12 cellular contexts compared by ENCODE assay signal in genomic region chr3:134362670-134363380, GRCh38. TPM values are rescaled to one million over a fixed set of nuclear protein-coding genes. Genes with fewer than 3 reads are reported as not detected.
DNase-seq lines count a peak whose midpoint lies in the region; ATAC-seq, FAIRE-seq and TF ChIP-seq lines count a peak whose summit lies in the region.
"Had no signal": no experiment of that assay in that cellular context is flagged by ENCODE, and none has a peak within 500 bp of the region (broad histone marks: within the 10 kb centered on the region; RNA-seq: fewer than 3 reads in every experiment).

No MANE protein-coding gene starts in this region.

- 82 to 86% methylated on average over 6 of the region's 6 CpGs for WGBS in pancreas, 2 donors

- no peak for TF ChIP-seq CTCF in CD4-positive, alpha-beta T cell (IDR thresholded peaks at IDR 0.05)
- TF ChIP-seq CTCF in glutamatergic neuron (IDR thresholded peaks at IDR 0.05; ENCODE audit: partially characterized antibody, unreplicated experiment) (no peak), pancreas (IDR thresholded peaks at IDR 0.05) (no peak)

- H3K4me3 Mint-ChIP-seq in CD4-positive, alpha-beta T cell, result peak overlapping the region; percentile 64
- peak overlapping the region; percentile 30 for H3K4me3 Mint-ChIP-seq in glutamatergic neuron (ENCODE audit: unreplicated experiment)

- H3K4me1 Mint-ChIP-seq in CD4-positive, alpha-beta T cell (ENCODE audit: low read depth), result peaks cover 23% of the 10 kb centered on the region
- peaks cover 16% of the 10 kb centered on the region for H3K4me1 Mint-ChIP-seq in glutamatergic neuron (ENCODE audit: low read depth, unreplicated experiment)

- peak overlapping the region; percentile 30 for H3K27ac Mint-ChIP-seq in CD4-positive, alpha-beta T cell
- no peak overlapping the region for H3K27ac Mint-ChIP-seq in glutamatergic neuron (ENCODE audit: unreplicated experiment)

- H3K9me3 ChIP-seq in CD4-positive, alpha-beta T cell (ENCODE audit: control insufficient read depth, low read length), result no peaks in the 10 kb centered on the region
- no peaks in the 10 kb centered on the region for H3K9me3 ChIP-seq in NT2/D1 (ENCODE audit: insufficient read depth, low read length)
- no peaks in the 10 kb centered on the region for H3K9me3 ChIP-seq in pancreas

- no peak for FAIRE-seq in pancreas (lab: Jason Lieb, UNC)
- FAIRE-seq in H54 (lab: Jason Lieb, UNC), result no peak

- intact Hi-C loops in CD4-positive, alpha-beta T cell (cut with DNase I, micrococcal nuclease), result no loop called here
- intact Hi-C loops in pancreas (cut with DNase I), result loop anchor here in 1 of 3 donors (5.0 kb wide), 1 partner anchor 46 kb away; no protein-coding TSS in a partner anchor

- H3K36me3 ChIP-seq in NT2/D1 (ENCODE audit: insufficient read depth, insufficient read length, low read length) (peaks cover 91% of the 10 kb centered on the region), pancreas (peaks cover 0 to 75% (median 25%) of the 10 kb centered on the region in 3 donors)

- no peaks in the 10 kb centered on the region for H3K36me3 Mint-ChIP-seq in CD4-positive, alpha-beta T cell (ENCODE audit: low read depth)
- H3K36me3 Mint-ChIP-seq in glutamatergic neuron (ENCODE audit: unreplicated experiment), result peaks cover 16% of the 10 kb centered on the region

- POLR2A ChIA-PET in CD4-positive, alpha-beta T cell (lab: Charles Lee), result no interaction called here

- peak overlapping the region; percentile 62 for H3K9ac ChIP-seq in NT2/D1 (ENCODE audit: insufficient read length, low read depth)

- TF ChIP-seq POLR2A in H54 (IDR thresholded peaks at IDR 0.05; ENCODE audit: low read depth, low read length), result no peak

- H3K4me3 ChIP-seq in NT2/D1 (ENCODE audit: insufficient read length, low read depth), result no peak overlapping the region
- no peak overlapping the region for H3K4me3 ChIP-seq in pancreas

- ATAC-seq in CD4-positive, alpha-beta T cell (ENCODE audit: poor library complexity), result no peak
- ATAC-seq in pancreas (no peak), HG02852 (IDR thresholded peaks at IDR 0.05; ENCODE audit: unreplicated experiment) (no peak)

- H3K27me3 ChIP-seq in CD4-positive, alpha-beta T cell (ENCODE audit: control insufficient read depth, insufficient read depth, low read length), result no peaks in the 10 kb centered on the region
- no peaks in the 10 kb centered on the region for H3K27me3 ChIP-seq in NT2/D1 (ENCODE audit: insufficient read depth, insufficient read length)
- H3K27me3 ChIP-seq in pancreas, result no peaks in the 10 kb centered on the region

- CTCF ChIA-PET in CD4-positive, alpha-beta T cell (lab: Charles Lee), result interaction anchor here (1.5 kb wide), 1 partner anchor 150 kb away, joined by 4 read pairs; no protein-coding TSS in a partner anchor

- no peaks in the 10 kb centered on the region for H3K27me3 Mint-ChIP-seq in CD4-positive, alpha-beta T cell
- H3K27me3 Mint-ChIP-seq in glutamatergic neuron (ENCODE audit: unreplicated experiment), result peaks cover 11% of the 10 kb centered on the region

- peak in 1 of 10 experiments; percentile 10 for DNase-seq in CD4-positive, alpha-beta T cell
- DNase-seq in NT2/D1 (ENCODE audit: low read depth, low spot score) (no peak), glutamatergic neuron (no peak), pancreas (no peak), cerebellar cortex (ENCODE audit: low spot score) (no peak), NCI-H345 (lab: John Stamatoyannopoulos, UW) (no peak), H54 (ENCODE audit: insufficient read length, low spot score) (no peak)
- DNase-seq: activated naive CD4-positive, alpha-beta T cell treated with Interleukin-2 at 50 U/mL for 16 hours; DMS79 treated with DMSO at 0.1 percent for 48 hours; Kasumi-1; NK-92 treated with Interleukin-12 subunit alpha and Interleukin-12 subunit beta, amount 100 ng/mL, for 24 hours had no signal

- H3K4me1 ChIP-seq in NT2/D1 (ENCODE audit: insufficient read depth, insufficient read length), result peaks cover 61% of the 10 kb centered on the region
- H3K4me1 ChIP-seq in pancreas, result peaks cover 13 to 24% (median 13%) of the 10 kb centered on the region in 3 donors

- H3K9me3 Mint-ChIP-seq in CD4-positive, alpha-beta T cell, result no peaks in the 10 kb centered on the region
- H3K9me3 Mint-ChIP-seq in glutamatergic neuron (ENCODE audit: unreplicated experiment), result peaks cover 4% of the 10 kb centered on the region

- no peak overlapping the region for H3K27ac ChIP-seq in CD4-positive, alpha-beta T cell (ENCODE audit: low read depth, low read length)
- H3K27ac ChIP-seq in pancreas, result peak overlapping the region; percentile 67 to 71 (median 69)

RNA-seq across cellular contexts. Expression of gene AMOTL2, which starts 11.4 kb away (rescaled TPM):
- total RNA-seq in CD4-positive, alpha-beta T cell, result not detected
- total RNA-seq in glutamatergic neuron (ENCODE audit: unreplicated experiment) (38.1 TPM), pancreas (10 to 100 TPM; 25.3 to 35.7 (median 32.4) TPM)
- polyA plus RNA-seq in pancreas, result 10 to 100 TPM; 11.9 to 17.9 TPM

Comparison
In these comparisons a context has a peak if more than half of its experiments do, and no peak if none do; other contexts are left out.
1. RNA of gene AMOTL2, which starts 11.4 kb away (total RNA-seq): 38.1 TPM in glutamatergic neuron (single experiment) and 25.3 to 35.7 TPM in pancreas; not detected in CD4-positive, alpha-beta T cell; every median in the first group is over 10 times any median in the second.